In the genomic region with DNA sequence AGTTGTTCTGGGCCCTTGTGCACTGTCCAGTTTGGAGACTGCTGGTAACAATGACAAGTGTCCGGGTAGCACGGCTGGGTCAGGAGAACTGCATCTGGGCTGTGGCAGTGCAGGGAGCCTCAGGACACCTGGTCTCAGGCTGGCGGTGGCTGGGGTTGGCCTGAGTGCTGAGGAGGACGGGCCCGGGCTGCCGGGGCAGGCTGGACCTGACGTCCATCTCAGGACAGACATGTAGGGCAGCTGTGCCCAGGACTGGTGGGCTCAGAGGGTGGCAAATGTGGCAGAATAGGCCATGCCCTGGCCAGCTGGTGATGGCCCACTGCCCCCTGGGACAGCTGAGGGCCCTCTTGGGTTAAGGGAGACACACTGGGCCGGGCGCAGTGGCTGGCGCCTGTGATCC, we compare ENCODE assay signal across 18 cellular contexts. TPM values are rescaled to one million over a fixed set of nuclear protein-coding genes. Genes with fewer than 3 reads are reported as not detected.
DNase-seq lines count a peak whose midpoint lies in the region; ATAC-seq and TF ChIP-seq lines count a peak whose summit lies in the region.
"Had no signal": no experiment of that assay in that cellular context is flagged by ENCODE, and none has a peak within 500 bp of the region (broad histone marks: within the 10 kb centered on the region; RNA-seq: fewer than 3 reads in every experiment).

No MANE protein-coding gene starts in this region.

- H4K20me1 ChIP-seq in BLaER1, result peaks cover 7% of the 10 kb centered on the region; the same call in 1 of the 2 replicates

- H3K4me3 Mint-ChIP-seq in activated CD4-positive, alpha-beta memory T cell treated with anti-CD3 and anti-CD28 coated beads, Interleukin-2, amount 10 ng/mL, durations not matched to agents 7 days and 5 days, result no peak overlapping the region
- no peak overlapping the region for H3K4me3 Mint-ChIP-seq in nephron progenitor cell

- H3K4me3 ChIP-seq in BLaER1, result no peak overlapping the region
- H3K4me3 ChIP-seq in H7 (ENCODE audit: insufficient read depth, low read depth, low read length), result no peak overlapping the region
- H3K4me3 ChIP-seq: SK-N-MC had no signal

- peaks cover 83% of the 10 kb centered on the region for H3K4me1 ChIP-seq in BLaER1

- in situ Hi-C loops in KBM-7 (cut with MboI; ENCODE audit: low pct_unique_long_range_greater_than_20kb, low sequenced_read_pairs), result no loop called here

- peak overlapping the region; percentile 38; the same call in 1 of the 2 replicates for H3K9ac ChIP-seq in BLaER1

- peaks cover 27% of the 10 kb centered on the region for H3K36me3 ChIP-seq in BLaER1
- peaks cover 4% of the 10 kb centered on the region for H3K36me3 ChIP-seq in H7 (replicated peaks; ENCODE audit: control insufficient read depth, insufficient read depth, low read length)

- ATAC-seq in GM18505 (IDR thresholded peaks at IDR 0.05; ENCODE audit: unreplicated experiment), result no peak

- H3K27me3 Mint-ChIP-seq in activated CD4-positive, alpha-beta memory T cell treated with anti-CD3 and anti-CD28 coated beads, Interleukin-2, amount 10 ng/mL, durations not matched to agents 7 days and 5 days, result no peaks in the 10 kb centered on the region
- peaks cover 3% of the 10 kb centered on the region for H3K27me3 Mint-ChIP-seq in nephron progenitor cell (ENCODE audit: low read depth, poor library complexity)

- peak overlapping the region; percentile 35 for H3K27ac Mint-ChIP-seq in activated CD4-positive, alpha-beta memory T cell treated with anti-CD3 and anti-CD28 coated beads, Interleukin-2, amount 10 ng/mL, durations not matched to agents 7 days and 5 days
- H3K27ac Mint-ChIP-seq in nephron progenitor cell, result peak overlapping the region; percentile 42

- peak; percentile 44 for DNase-seq in H7
- no peak for DNase-seq in activated CD4-positive, alpha-beta memory T cell treated with anti-CD3 and anti-CD28 coated beads, Interleukin-2, amount 10 ng/mL, durations not matched to agents 7 days and 5 days
- DNase-seq in nephron progenitor cell, result no peak
- DNase-seq in KBM-7, result no peak
- no peak for DNase-seq in iPS-NIHi7 (ENCODE audit: extremely low spot score)
- DNase-seq: DMS79 treated with DMSO at 0.1 percent for 48 hours; MV-4-11; NCI-H1694 treated with DMSO at 0.1 percent for 48 hours; NCI-H2107; NCI-H510A; NCI-H748 treated with DMSO at 0.1 percent for 48 hours; NK-92 treated with Interleukin-12 subunit alpha and Interleukin-12 subunit beta, amount 100 ng/mL, for 24 hours; OCI-M1; SHP77 had no signal

- peak overlapping the region; percentile 98 for H3K4me2 ChIP-seq in BLaER1

- H3K36me3 Mint-ChIP-seq in activated CD4-positive, alpha-beta memory T cell treated with anti-CD3 and anti-CD28 coated beads, Interleukin-2, amount 10 ng/mL, durations not matched to agents 7 days and 5 days (ENCODE audit: low read depth), result peaks cover 40% of the 10 kb centered on the region
- H3K36me3 Mint-ChIP-seq in nephron progenitor cell (ENCODE audit: low read depth), result peaks cover 26% of the 10 kb centered on the region

- CTCF ChIA-PET in activated CD4-positive, alpha-beta memory T cell treated with anti-CD3 and anti-CD28 coated beads, Interleukin-2, amount 10 ng/mL, durations not matched to agents 7 days and 5 days (lab: Charles Lee), result no interaction called here

- POLR2A ChIA-PET in activated CD4-positive, alpha-beta memory T cell treated with anti-CD3 and anti-CD28 coated beads, Interleukin-2, amount 10 ng/mL, durations not matched to agents 7 days and 5 days (lab: Charles Lee), result no interaction called here

- H3K9me3 Mint-ChIP-seq in activated CD4-positive, alpha-beta memory T cell treated with anti-CD3 and anti-CD28 coated beads, Interleukin-2, amount 10 ng/mL, durations not matched to agents 7 days and 5 days, result no peaks in the 10 kb centered on the region
- H3K9me3 Mint-ChIP-seq in nephron progenitor cell, result no peaks in the 10 kb centered on the region

- TF ChIP-seq POLR2A in GM18505 (IDR thresholded peaks at IDR 0.05; ENCODE audit: borderline replicate concordance, extremely low read depth, insufficient read depth, insufficient read length), result no peak

- peak overlapping the region; percentile 87; the same call in 1 of the 2 replicates for H3K27ac ChIP-seq in BLaER1
- H3K27ac ChIP-seq: SK-N-MC had no signal

- H3K9me3 ChIP-seq in BLaER1, result no peaks in the 10 kb centered on the region

- no peak for TF ChIP-seq CTCF in nephron progenitor cell (IDR thresholded peaks at IDR 0.05)

- peaks cover 56% of the 10 kb centered on the region for H3K4me1 Mint-ChIP-seq in activated CD4-positive, alpha-beta memory T cell treated with anti-CD3 and anti-CD28 coated beads, Interleukin-2, amount 10 ng/mL, durations not matched to agents 7 days and 5 days
- peaks cover 14% of the 10 kb centered on the region for H3K4me1 Mint-ChIP-seq in nephron progenitor cell

- H3K27me3 ChIP-seq in BLaER1, result no peaks in the 10 kb centered on the region
- H3K27me3 ChIP-seq in H7 (ENCODE audit: control insufficient read depth, insufficient read depth, low read length), result no peaks in the 10 kb centered on the region

RNA-seq across cellular contexts. Expression of gene NLRC3, which starts 4.2 kb away (rescaled TPM):
- 0.03 and 0.11 TPM in 2 replicates for total RNA-seq in H7 (2014; rRNA removed; shearing (Covaris generic))
- 10 to 100 TPM; 95.4 to 97.8 TPM for total RNA-seq in activated CD4-positive, alpha-beta memory T cell treated with anti-CD3 and anti-CD28 coated beads, Interleukin-2, amount 10 ng/mL, durations not matched to agents 7 days and 5 days
- total RNA-seq: G401 had no signal

RNA-seq across cellular contexts. Expression of gene SLX4, which starts 30.0 kb away (rescaled TPM):
- total RNA-seq in H7 (2014; rRNA removed; shearing (Covaris generic)), result 8.4 and 11.3 TPM in 2 replicates
- 10 to 100 TPM; 14.3 to 14.9 TPM for total RNA-seq in activated CD4-positive, alpha-beta memory T cell treated with anti-CD3 and anti-CD28 coated beads, Interleukin-2, amount 10 ng/mL, durations not matched to agents 7 days and 5 days

Comparison
In these comparisons a context has a peak if more than half of its experiments do, and no peak if none do; other contexts are left out.
1. RNA of gene NLRC3, which starts 4.2 kb away (total RNA-seq): 95.4 to 97.8 TPM in activated CD4-positive, alpha-beta memory T cell treated with anti-CD3 and anti-CD28 coated beads, Interleukin-2, amount 10 ng/mL, durations not matched to agents 7 days and 5 days; 0.03 to 0.11 TPM in H7; every median in the first group is over 10 times any median in the second.